In genomic region chr1:156662588-156663055, GRCh38 we compare ENCODE assay signal across 13 cellular contexts. TPM values are rescaled to one million over a fixed set of nuclear protein-coding genes. Genes with fewer than 3 reads are reported as not detected.
A peak's percentile ranks its signal among the peaks of the same experiment; 100 is the strongest.
DNase-seq lines count a peak whose midpoint lies in the region; FAIRE-seq and TF ChIP-seq lines count a peak whose summit lies in the region.
"Had no signal": no experiment of that assay in that cellular context is flagged by ENCODE, and none has a peak within 500 bp of the region (broad histone marks: within the 10 kb centered on the region; RNA-seq: fewer than 3 reads in every experiment).

No MANE protein-coding gene starts in this region.

- POLR2A ChIA-PET in AG04450 (lab: Yijun Ruan, JAX), result interaction anchor here (3.2 kb wide), 1 partner anchor 14 kb away, joined by 36 read pairs; the partner anchor contains the start of gene NES
- POLR2A ChIA-PET in H1 (lab: Charles Lee; ENCODE audit: partially characterized antibody), result interaction anchor here (1.2 to 12.0 kb wide), 6 partner anchors 14 to 89 kb away, joined by 3 to 419 read pairs (median 4); partner anchors contain the start of genes HDGF and NES

- no peaks in the 10 kb centered on the region for H3K36me3 Mint-ChIP-seq in osteocyte (ENCODE audit: unreplicated experiment)

- H3K36me3 ChIP-seq in NT2/D1 (ENCODE audit: insufficient read depth, insufficient read length, low read length) (no peaks in the 10 kb centered on the region), H1 (ENCODE audit: control insufficient read depth in 2 of 4, insufficient read depth in 4 of 4, low read length in 3 of 4) (no peaks in the 10 kb centered on the region)

- no peak for TF ChIP-seq POLR2A in H1 (IDR thresholded peaks at IDR 0.05; ENCODE audit: control extremely low read depth in 1 of 2, low read depth in 2 of 2, low read length in 2 of 2)

- H3K23ac ChIP-seq in H1 (ENCODE audit: insufficient read length), result no peak overlapping the region

- H4K20me1 ChIP-seq in H1 (replicated peaks in 1 of 2; ENCODE audit: control insufficient read depth in 1 of 2, insufficient read depth in 2 of 2, low read length in 2 of 2), result no peaks in the 10 kb centered on the region

- H3K9me3 ChIP-seq in AG04450 (ENCODE audit: control insufficient read depth, insufficient read depth, low read length) (no peaks in the 10 kb centered on the region), NT2/D1 (ENCODE audit: insufficient read depth, low read length) (no peaks in the 10 kb centered on the region), H1 (ENCODE audit: insufficient read depth in 2 of 2, low read depth in 1 of 2, low read length in 1 of 2) (no peaks in the 10 kb centered on the region)

- peaks cover 5% of the 10 kb centered on the region for H3K23me2 ChIP-seq in H1 (ENCODE audit: low read depth, low read length)

- H2BK120ac ChIP-seq in H1 (replicated peaks; ENCODE audit: low read depth, low read length), result no peak overlapping the region

- no peak overlapping the region for H3K14ac ChIP-seq in H1 (ENCODE audit: insufficient read length)

- TF ChIP-seq RAD21 in H1 (IDR thresholded peaks at IDR 0.05 in 1 of 2, conservative IDR thresholded peaks at IDR 0.05 in 1 of 2; ENCODE audit: low read depth in 2 of 2, low read length in 2 of 2), result no peak

- no peak for TF ChIP-seq EP300 in H1 (IDR thresholded peaks at IDR 0.05; ENCODE audit: borderline replicate concordance in 1 of 2, low read depth in 2 of 2, low read length in 2 of 2)

- H2AFZ ChIP-seq in H1 (ENCODE audit: low read length), result no peak overlapping the region

- no peak for TF ChIP-seq CTCF in AG04450 (IDR thresholded peaks at IDR 0.05; ENCODE audit: low read depth, low read length)
- TF ChIP-seq CTCF in H1 (IDR thresholded peaks at IDR 0.05; ENCODE audit: control extremely low read depth in 1 of 3, insufficient read depth in 1 of 3, low read depth in 1 of 3, low read length in 3 of 3), result no peak
- no peak for TF ChIP-seq CTCF in osteocyte (IDR thresholded peaks at IDR 0.05)

- H3K4me2 ChIP-seq in H1 (ENCODE audit: insufficient read depth in 1 of 2, low read depth in 2 of 2, low read length in 2 of 2), result no peak overlapping the region

- 86% methylated on average over 9 of the region's 9 CpGs; no CpG with 5 or more reads in 1 of the 2 experiments for WGBS in H1 (ENCODE audit: extremely low coverage in 1 of 2, insufficient coverage in 1 of 2, insufficient read length in 1 of 2, insufficient replicate concordance in 2 of 2, low coverage in 1 of 2, low lambda C conversion rate in 2 of 2, missing lambda C conversion rate in 1 of 2), 2 experiments

- no peak overlapping the region; the same call in 1 of the 2 replicates for H2AK5ac ChIP-seq in H1 (ENCODE audit: low read depth, low read length)

- H2BK20ac ChIP-seq in H1 (ENCODE audit: low read length), result peak overlapping the region; percentile 97

- H3K4me1 Mint-ChIP-seq in osteocyte (ENCODE audit: unreplicated experiment), result peaks cover 74% of the 10 kb centered on the region

- H3K79me1 ChIP-seq in H1 (ENCODE audit: low read depth, low read length), result no peaks in the 10 kb centered on the region; the same call in 1 of the 2 replicates

- no peak overlapping the region for H4K91ac ChIP-seq in H1 (replicated peaks; ENCODE audit: insufficient read length, low read length)

- H3K4ac ChIP-seq in H1 (replicated peaks; ENCODE audit: insufficient read length, low read depth, low read length), result no peak overlapping the region

- no peaks in the 10 kb centered on the region for H3K79me2 ChIP-seq in H1 (ENCODE audit: control insufficient read depth in 1 of 2, insufficient read depth in 2 of 2, low read length in 2 of 2)

- FAIRE-seq in H1 (lab: Jason Lieb, UNC), result no peak

- H2BK12ac ChIP-seq in H1 (ENCODE audit: low read depth, low read length), result peak overlapping the region; percentile 92

- peak overlapping the region; percentile 83 for H3K18ac ChIP-seq in H1 (ENCODE audit: extremely low read depth, low read length)

- H3K27me3 Mint-ChIP-seq in osteocyte (ENCODE audit: unreplicated experiment), result no peaks in the 10 kb centered on the region

- no peak for DNase-seq in AG04450 (ENCODE audit: low read depth, low spot score)
- no peak for DNase-seq in NT2/D1 (ENCODE audit: low read depth, low spot score)
- DNase-seq in H1 (ENCODE audit: low read depth in 1 of 2, low spot score in 2 of 2), result no peak
- no peak for DNase-seq in osteocyte (ENCODE audit: extremely low spot score, unreplicated experiment)
- no peak for DNase-seq in NCI-H2196 (lab: John Stamatoyannopoulos, UW; ENCODE audit: unreplicated experiment)
- DNase-seq in NCI-H2227 (lab: John Stamatoyannopoulos, UW; ENCODE audit: unreplicated experiment), result no peak
- DNase-seq in Kasumi-1 (lab: John Stamatoyannopoulos, UW), result no peak
- no peak for DNase-seq in DMS53 treated with DMSO at 0.1 percent for 48 hours (lab: John Stamatoyannopoulos, UW; ENCODE audit: unreplicated experiment)
- DNase-seq: effector CD4-positive, alpha-beta T cell had no signal

- H2BK15ac ChIP-seq in H1 (ENCODE audit: low read length), result 0 out of 2 replicates have a peak overlapping the region, but pooled peaks have one; percentile 4

- H2BK5ac ChIP-seq in H1 (ENCODE audit: low read depth, low read length), result peak overlapping the region; percentile 98; the same call in 1 of the 2 replicates

- CTCF ChIA-PET in AG04450 (lab: Charles Lee), result interaction anchor here (1.7 to 7.0 kb wide), 4 partner anchors 11 to 65 kb away, joined by 5 to 204 read pairs (median 70); partner anchors contain the start of genes ISG20L2, METTL25B and NES
- CTCF ChIA-PET in H1 (lab: Charles Lee; ENCODE audit: partially characterized antibody), result interaction anchor here (11.6 to 66.0 kb wide), 3 partner anchors 18 to 43 kb away, joined by 254 to 4284 read pairs (median 520); partner anchors contain the start of genes BCAN, CRABP2, HAPLN2 and ISG20L2

- no peaks in the 10 kb centered on the region for H3K9me3 Mint-ChIP-seq in osteocyte (ENCODE audit: unreplicated experiment)
- H3K9me3 Mint-ChIP-seq: activated T-helper 2 cell treated with anti-CD3 and anti-CD28 coated beads, Interferon-gamma antibody, Interleukin-2, Interleukin-4, amounts not matched to agents 10 μg/mL and 5 μg/mL and 100 μg/mL, durations not matched to agents 14 hours and 24 hours and 36 hours had no signal

- H3K27me3 ChIP-seq in AG04450 (ENCODE audit: control insufficient read depth, insufficient read depth, low read length), result peaks cover 3% of the 10 kb centered on the region
- H3K27me3 ChIP-seq in NT2/D1 (ENCODE audit: insufficient read depth, insufficient read length), result peaks cover 21% of the 10 kb centered on the region
- peaks cover 0 to 22% (median 13%) of the 10 kb centered on the region in 4 experiments; a peak in 5 of 7 replicates for H3K27me3 ChIP-seq in H1 (replicated peaks in 1 of 4; ENCODE audit: control insufficient read depth in 3 of 4, extremely low read depth in 1 of 4, insufficient read depth in 3 of 4, low read length in 3 of 4)

- H4K5ac ChIP-seq in H1 (ENCODE audit: insufficient read length, low read depth, low read length), result no peak overlapping the region

- H3K4me3 ChIP-seq in AG04450 (ENCODE audit: low read depth, low read length), result no peak overlapping the region
- H3K4me3 ChIP-seq in NT2/D1 (ENCODE audit: insufficient read length, low read depth), result no peak overlapping the region
- H3K4me3 ChIP-seq in H1 (ENCODE audit: extremely low read depth in 1 of 4, insufficient read depth in 2 of 4, low read depth in 3 of 4, low read length in 4 of 4), result no peak overlapping the region

- H3K9ac ChIP-seq in NT2/D1 (ENCODE audit: insufficient read length, low read depth) (peak overlapping the region; percentile 32), H1 (replicated peaks in 1 of 4; ENCODE audit: extremely low read depth in 1 of 4, low read depth in 3 of 4, low read length in 3 of 4) (no peak overlapping the region)

- peaks cover 69% of the 10 kb centered on the region for H3K4me1 ChIP-seq in NT2/D1 (ENCODE audit: insufficient read depth, insufficient read length)
- peaks cover 19 to 61% (median 53%) of the 10 kb centered on the region in 4 experiments for H3K4me1 ChIP-seq in H1 (replicated peaks in 1 of 4; ENCODE audit: control insufficient read depth in 3 of 4, insufficient read depth in 4 of 4, low read length in 3 of 4)

- H4K8ac ChIP-seq in H1 (ENCODE audit: extremely low read depth, insufficient read depth, low read length), result no peak overlapping the region

- H3K56ac ChIP-seq in H1 (replicated peaks; ENCODE audit: insufficient read length, low read depth, low read length), result no peak overlapping the region

- H3K27ac Mint-ChIP-seq in osteocyte (ENCODE audit: unreplicated experiment), result peak overlapping the region; percentile 91

- peak overlapping the region; percentile 86 for H3K27ac ChIP-seq in AG04450 (ENCODE audit: low read depth, low read length)
- no peak overlapping the region for H3K27ac ChIP-seq in H1 (ENCODE audit: low read depth, low read length)

- no peak overlapping the region for H3K4me3 Mint-ChIP-seq in osteocyte (ENCODE audit: unreplicated experiment)

RNA-seq across cellular contexts. Expression of gene NES, which starts 14.6 kb away (rescaled TPM):
- polyA plus RNA-seq in AG04450 (2011; rRNA removed) (15.7 and 19.2 TPM in 2 replicates), H1 (2011; rRNA removed) (13.3 and 20.3 TPM in 2 replicates)
- polyA minus RNA-seq in AG04450 (2011; rRNA and poly(A)+ RNA removed), result 18.7 and 20.4 TPM in 2 replicates
- total RNA-seq in H1 (2021; fragmentation: NEBNext Ultra II Directional; extraction: Animal tissue kit (Norgen Biotek cat#: 25700)), result 135 and 138 TPM in 2 replicates
- polyA plus RNA-seq in H1 (2011; cell fraction: cytosol; rRNA removed), result 21.1 TPM
- polyA plus RNA-seq in H1 (2011; cell fraction: nucleus; rRNA removed), result 54.8 TPM
- polyA plus RNA-seq in H1 (2012, experiment 1 of 2), result 97.4 to 124 TPM (median 113 TPM) in 4 replicates
- 43.3 TPM for polyA plus RNA-seq in H1 (2012, experiment 2 of 2)
- polyA plus RNA-seq in H1 (2013, experiment 1 of 2), result 55.5 TPM
- polyA plus RNA-seq in H1 (2013, experiment 2 of 2), result 53.5 TPM
- 17.2 and 19.2 TPM in 2 replicates for polyA minus RNA-seq in H1 (2011; rRNA and poly(A)+ RNA removed)
- polyA minus RNA-seq in H1 (2011; cell fraction: cytosol; rRNA and poly(A)+ RNA removed), result 31.7 TPM
- 22.7 TPM for polyA minus RNA-seq in H1 (2011; cell fraction: nucleus; rRNA and poly(A)+ RNA removed)
- 24.2 and 26.5 TPM in 2 replicates for total RNA-seq in osteocyte
- total RNA-seq: activated T-helper 2 cell treated with anti-CD3 and anti-CD28 coated beads, Interferon-gamma antibody, Interleukin-2, Interleukin-4, amounts not matched to agents 10 μg/mL and 5 μg/mL and 100 μg/mL, durations not matched to agents 14 hours and 24 hours and 36 hours had no signal

RNA-seq across cellular contexts. Expression of gene BCAN, which starts 20.7 kb away (rescaled TPM):
- polyA plus RNA-seq in AG04450 (2011; rRNA removed) (0.05 TPM in 1 of 2 replicates, not detected in the other), H1 (2011; rRNA removed) (17.1 and 24.0 TPM in 2 replicates)
- not detected in 2 replicates for polyA minus RNA-seq in AG04450 (2011; rRNA and poly(A)+ RNA removed)
- total RNA-seq in H1 (2021; fragmentation: NEBNext Ultra II Directional; extraction: Animal tissue kit (Norgen Biotek cat#: 25700)), result 3.8 and 4.5 TPM in 2 replicates
- polyA plus RNA-seq in H1 (2011; cell fraction: cytosol; rRNA removed), result 11.2 TPM
- polyA plus RNA-seq in H1 (2011; cell fraction: nucleus; rRNA removed), result 25.7 TPM
- 8.8 to 14.0 TPM (median 12.1 TPM) in 4 replicates for polyA plus RNA-seq in H1 (2012, experiment 1 of 2)
- 10.6 TPM for polyA plus RNA-seq in H1 (2012, experiment 2 of 2)
- polyA plus RNA-seq in H1 (2013, experiment 1 of 2), result 8.6 TPM
- 6.8 TPM for polyA plus RNA-seq in H1 (2013, experiment 2 of 2)
- polyA minus RNA-seq in H1 (2011; rRNA and poly(A)+ RNA removed), result 4.3 and 12.9 TPM in 2 replicates
- polyA minus RNA-seq in H1 (2011; cell fraction: cytosol; rRNA and poly(A)+ RNA removed), result 7.8 TPM
- 6.8 TPM for polyA minus RNA-seq in H1 (2011; cell fraction: nucleus; rRNA and poly(A)+ RNA removed)
- 0.29 and 0.43 TPM in 2 replicates for total RNA-seq in osteocyte
- total RNA-seq: activated T-helper 2 cell treated with anti-CD3 and anti-CD28 coated beads, Interferon-gamma antibody, Interleukin-2, Interleukin-4, amounts not matched to agents 10 μg/mL and 5 μg/mL and 100 μg/mL, durations not matched to agents 14 hours and 24 hours and 36 hours had no signal

RNA-seq across cellular contexts. Expression of gene CRABP2, which starts 42.8 kb away (rescaled TPM):
- polyA plus RNA-seq in AG04450 (2011; rRNA removed) (12.8 and 15.5 TPM in 2 replicates), H1 (2011; rRNA removed) (69.2 and 130 TPM in 2 replicates)
- 5.4 and 5.8 TPM in 2 replicates for polyA minus RNA-seq in AG04450 (2011; rRNA and poly(A)+ RNA removed)
- 119 TPM in 2 replicates for total RNA-seq in H1 (2021; fragmentation: NEBNext Ultra II Directional; extraction: Animal tissue kit (Norgen Biotek cat#: 25700))
- 79.6 TPM for polyA plus RNA-seq in H1 (2011; cell fraction: cytosol; rRNA removed)
- polyA plus RNA-seq in H1 (2011; cell fraction: nucleus; rRNA removed), result 70.9 TPM
- 180 to 343 TPM (median 303 TPM) in 4 replicates for polyA plus RNA-seq in H1 (2012, experiment 1 of 2)
- 318 TPM for polyA plus RNA-seq in H1 (2012, experiment 2 of 2)
- polyA plus RNA-seq in H1 (2013, experiment 1 of 2), result 139 TPM
- polyA plus RNA-seq in H1 (2013, experiment 2 of 2), result 143 TPM
- 8.6 and 12.5 TPM in 2 replicates for polyA minus RNA-seq in H1 (2011; rRNA and poly(A)+ RNA removed)
- polyA minus RNA-seq in H1 (2011; cell fraction: cytosol; rRNA and poly(A)+ RNA removed), result 45.7 TPM
- polyA minus RNA-seq in H1 (2011; cell fraction: nucleus; rRNA and poly(A)+ RNA removed), result 11.1 TPM
- total RNA-seq in osteocyte, result 144 and 146 TPM in 2 replicates

RNA-seq across cellular contexts. Expression of gene HAPLN2, which starts 43.4 kb away (rescaled TPM):
- polyA plus RNA-seq in AG04450 (2011; rRNA removed), result not detected in 2 replicates
- polyA minus RNA-seq in AG04450 (2011; rRNA and poly(A)+ RNA removed), result not detected in 2 replicates
- total RNA-seq in H1 (2021; fragmentation: NEBNext Ultra II Directional; extraction: Animal tissue kit (Norgen Biotek cat#: 25700)), result 0.19 TPM in 1 of 2 replicates, not detected in the other
- polyA plus RNA-seq in H1 (2011; rRNA removed), result 0.51 and 1.2 TPM in 2 replicates
- 0.81 TPM for polyA plus RNA-seq in H1 (2011; cell fraction: cytosol; rRNA removed)
- polyA plus RNA-seq in H1 (2011; cell fraction: nucleus; rRNA removed), result 3.4 TPM
- polyA plus RNA-seq in H1 (2012, experiment 1 of 2), result 0.40 to 0.92 TPM (median 0.72 TPM) in 3 of 4 replicates, not detected in the other
- polyA plus RNA-seq in H1 (2012, experiment 2 of 2), result not detected
- polyA plus RNA-seq in H1 (2013, experiment 1 of 2), result 0.45 TPM
- polyA plus RNA-seq in H1 (2013, experiment 2 of 2), result 0.15 TPM
- not detected in 2 replicates for polyA minus RNA-seq in H1 (2011; rRNA and poly(A)+ RNA removed)
- polyA minus RNA-seq in H1 (2011; cell fraction: cytosol; rRNA and poly(A)+ RNA removed), result not detected
- 0.50 TPM for polyA minus RNA-seq in H1 (2011; cell fraction: nucleus; rRNA and poly(A)+ RNA removed)
- total RNA-seq in osteocyte, result 0.35 TPM in 1 of 2 replicates, not detected in the other
- total RNA-seq: activated T-helper 2 cell treated with anti-CD3 and anti-CD28 coated beads, Interferon-gamma antibody, Interleukin-2, Interleukin-4, amounts not matched to agents 10 μg/mL and 5 μg/mL and 100 μg/mL, durations not matched to agents 14 hours and 24 hours and 36 hours; NCI-H460; renal cortical epithelial cell had no signal
- polyA plus RNA-seq: BJ had no signal
